In the genomic region with DNA sequence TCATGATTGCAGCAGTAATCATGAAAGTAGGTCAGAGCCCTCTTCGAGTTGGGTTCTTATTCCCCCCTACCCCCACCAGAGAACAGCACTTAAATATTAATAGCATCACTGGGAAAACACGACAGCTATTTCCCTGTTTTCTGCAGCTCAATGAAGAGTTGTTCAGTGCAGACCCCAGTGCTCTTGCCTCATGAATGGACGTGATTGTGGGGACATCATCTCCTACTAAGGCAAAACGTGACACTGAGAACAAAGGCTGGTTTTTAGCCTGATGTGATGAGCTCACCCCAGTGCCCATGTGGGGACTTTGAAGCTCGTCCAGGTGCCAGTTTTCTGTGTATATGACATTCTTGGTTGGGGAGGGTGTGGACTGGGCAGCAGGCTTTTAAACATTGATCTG, we compare ENCODE assay signal across 30 cellular contexts.
DNase-seq lines count a peak whose midpoint lies in the region; ATAC-seq, FAIRE-seq and TF ChIP-seq lines count a peak whose summit lies in the region.
"Had no signal": no experiment of that assay in that cellular context is flagged by ENCODE, and none has a peak within 500 bp of the region (broad histone marks: within the 10 kb centered on the region; RNA-seq: fewer than 3 reads in every experiment).

No MANE protein-coding gene starts in this region.

- no peaks in the 10 kb centered on the region for H3K4me1 Mint-ChIP-seq in immature natural killer cell
- H3K4me1 Mint-ChIP-seq: B cell; central memory CD8-positive, alpha-beta T cell; GM23338 had no signal

- no peak overlapping the region for H3K4me3 ChIP-seq in pancreas
- H3K4me3 ChIP-seq: GM23338, Peyer's patch, smooth muscle cell had no signal

- no peaks in the 10 kb centered on the region for H3K4me1 ChIP-seq in pancreas
- H3K4me1 ChIP-seq: Peyer's patch had no signal

- 11 to 14% methylated on average over 5 of the region's 5 CpGs for WGBS in pancreas, 2 donors

- H3K36me3 ChIP-seq in pancreas: no peaks in the 10 kb centered on the region
- H3K36me3 ChIP-seq: Peyer's patch had no signal

- TF ChIP-seq CTCF in pancreas (IDR thresholded peaks at IDR 0.05): no peak

- no peak overlapping the region for H3K4me3 Mint-ChIP-seq in immature natural killer cell
- H3K4me3 Mint-ChIP-seq: activated T-helper 1 cell treated with anti-CD3 and anti-CD28 coated beads, Interleukin-12 subunit alpha, Interleukin-12 subunit beta, Interleukin-2, Interleukin-4 antibody, amounts not matched to agents 30 ng/mL and 10 ng/mL and 1 ng/mL, durations not matched to agents 14 hours and 24 hours and 36 hours; B cell; CD8-positive, alpha-beta T cell; central memory CD8-positive, alpha-beta T cell; GM23338; type B pancreatic cell had no signal

- H3K36me3 Mint-ChIP-seq in immature natural killer cell: no peaks in the 10 kb centered on the region
- H3K36me3 Mint-ChIP-seq: CD8-positive, alpha-beta T cell; type B pancreatic cell had no signal

- DNase-seq in COLO829 (ENCODE audit: low spot score) (peak; percentile 81), anterior cingulate cortex (lab: John Stamatoyannopoulos, UW) (peak in 43 of 58 donors; percentile 2 to 64 (median 32)), globus pallidus (ENCODE audit: low spot score) (peak; percentile 74), pancreas (peak in 2 of 6 donors; percentile 19 to 35), immature natural killer cell (no peak), OCI-M2 (lab: John Stamatoyannopoulos, UW; ENCODE audit: unreplicated experiment) (no peak)
- DNase-seq in activated CD8-positive, alpha-beta memory T cell treated with anti-CD3 and anti-CD28 coated beads for 24 hours: no peak
- DNase-seq: activated CD4-positive, alpha-beta T cell treated with anti-CD3 and anti-CD28 coated beads, Interleukin-2, amount 50 U/mL, for 4 hours; activated naive CD4-positive, alpha-beta T cell treated with anti-CD3 and anti-CD28 coated beads, Interleukin-2, amount 50 U/mL, for 16 hours; aorta; CD8-positive, alpha-beta T cell; DMS 273 treated with DMSO at 0.1 percent for 48 hours; kidney glomerular epithelial cell; mammary epithelial cell; NCI-H1048; NCI-H187 treated with DMSO at 0.1 percent for 48 hours; NCI-H2171 treated with DMSO at 0.1 percent for 48 hours; NCI-H524 treated with DMSO at 0.1 percent for 48 hours; Peyer's patch; SIG-M5; stimulated activated CD4-positive, alpha-beta T cell treated with anti-CD3 and anti-CD28 coated beads, Interleukin-2, amount 100 ng/mL, for 24 hours had no signal

- no peaks in the 10 kb centered on the region for H3K27me3 ChIP-seq in pancreas
- H3K27me3 ChIP-seq: Peyer's patch had no signal

- no peak overlapping the region for H3K27ac Mint-ChIP-seq in immature natural killer cell
- H3K27ac Mint-ChIP-seq: activated T-helper 1 cell treated with anti-CD3 and anti-CD28 coated beads, Interleukin-12 subunit alpha, Interleukin-12 subunit beta, Interleukin-2, Interleukin-4 antibody, amounts not matched to agents 30 ng/mL and 10 ng/mL and 1 ng/mL, durations not matched to agents 14 hours and 24 hours and 36 hours; B cell; CD8-positive, alpha-beta T cell; GM23338; type B pancreatic cell had no signal

- H3K9me3 ChIP-seq in pancreas: no peaks in the 10 kb centered on the region
- H3K9me3 ChIP-seq: Peyer's patch had no signal

- H3K27me3 Mint-ChIP-seq in immature natural killer cell (ENCODE audit: low read depth in 3 of 3): peaks cover 0 to 3% (median 0%) of the 10 kb centered on the region in 3 donors
- H3K27me3 Mint-ChIP-seq: B cell, type B pancreatic cell had no signal

- peak in 3 of 4 donors; percentile 51 to 84 (median 82) for ATAC-seq in pancreas
- ATAC-seq in GM19023 (IDR thresholded peaks at IDR 0.05; ENCODE audit: unreplicated experiment): no peak
- ATAC-seq: CD8-positive, alpha-beta T cell; GM23338 had no signal

- no peak for FAIRE-seq in pancreas (lab: Jason Lieb, UNC)
- FAIRE-seq: endothelial cell of umbilical vein, TTC549 had no signal

- no peaks in the 10 kb centered on the region for H3K9me3 Mint-ChIP-seq in immature natural killer cell
- H3K9me3 Mint-ChIP-seq: central memory CD8-positive, alpha-beta T cell; type B pancreatic cell had no signal

- intact Hi-C loops in pancreas (cut with DNase I): no loop called here

- peak overlapping the region in 1 of 4 donors; percentile 18 for H3K27ac ChIP-seq in pancreas
- H3K27ac ChIP-seq: Peyer's patch had no signal

Comparison
In these comparisons a context has a peak if more than half of its experiments do, and no peak if none do; other contexts are left out.
1. DNase-seq: peak in COLO829 (single experiment), anterior cingulate cortex (43 of 58) and globus pallidus (single experiment); none in immature natural killer cell (0 of 3), activated CD8-positive, alpha-beta memory T cell treated with anti-CD3 and anti-CD28 coated beads for 24 hours (single experiment) and OCI-M2 (single experiment).